ENCODE assay signal across 1 cellular context in genomic region chr5:72816297-72817075, GRCh38.
TF ChIP-seq lines count a peak whose summit lies in the region.

Gene TNPO1 (plus strand): TSS chr5:72816661. CDS start chr5:72816738, 77 bp downstream.

TF ChIP-seq in HepG2, 621 proteins besides CTCF, POLR2A, EP300 and RAD21 (continued from another document and continues in another):
- TF ChIP-seq, protein P1, sequence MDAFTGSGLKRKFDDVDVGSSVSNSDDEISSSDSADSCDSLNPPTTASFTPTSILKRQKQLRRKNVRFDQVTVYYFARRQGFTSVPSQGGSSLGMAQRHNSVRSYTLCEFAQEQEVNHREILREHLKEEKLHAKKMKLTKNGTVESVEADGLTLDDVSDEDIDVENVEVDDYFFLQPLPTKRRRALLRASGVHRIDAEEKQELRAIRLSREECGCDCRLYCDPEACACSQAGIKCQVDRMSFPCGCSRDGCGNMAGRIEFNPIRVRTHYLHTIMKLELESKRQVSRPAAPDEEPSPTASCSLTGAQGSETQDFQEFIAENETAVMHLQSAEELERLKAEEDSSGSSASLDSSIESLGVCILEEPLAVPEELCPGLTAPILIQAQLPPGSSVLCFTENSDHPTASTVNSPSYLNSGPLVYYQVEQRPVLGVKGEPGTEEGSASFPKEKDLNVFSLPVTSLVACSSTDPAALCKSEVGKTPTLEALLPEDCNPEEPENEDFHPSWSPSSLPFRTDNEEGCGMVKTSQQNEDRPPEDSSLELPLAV (CRISPR knock-in tag; conservative IDR thresholded peaks at IDR 0.05; ENCODE audit: low read depth) = no peak
- TF ChIP-seq ZNF737 (CRISPR knock-in tag; IDR thresholded peaks at IDR 0.05; ENCODE audit: borderline replicate concordance) (no peak), ZNF354B (CRISPR knock-in tag; IDR thresholded peaks at IDR 0.05) (no peak), CERS6 (CRISPR knock-in tag; IDR thresholded peaks at IDR 0.05) (no peak), ZNF121 (CRISPR knock-in tag; IDR thresholded peaks at IDR 0.05) (peak; percentile 83; the same call in 1 of the 2 replicates), ELF1 (CRISPR knock-in tag; IDR thresholded peaks at IDR 0.05) (no peak), ZNF746 (CRISPR knock-in tag; IDR thresholded peaks at IDR 0.05) (0 out of 2 replicates have a peak, but pooled peaks have one; percentile 15), ZNF841 (CRISPR knock-in tag; IDR thresholded peaks at IDR 0.05; ENCODE audit: borderline replicate concordance) (no peak), ZNF879 (CRISPR knock-in tag; IDR thresholded peaks at IDR 0.05) (0 out of 2 replicates have a peak, but pooled peaks have one; percentile 20), DMAP1 (CRISPR knock-in tag; IDR thresholded peaks at IDR 0.05) (no peak), FOSL2 (CRISPR knock-in tag; IDR thresholded peaks at IDR 0.05) (0 out of 2 replicates have a peak, but pooled peaks have one; percentile 0), TBX2 (CRISPR knock-in tag; IDR thresholded peaks at IDR 0.05; ENCODE audit: borderline replicate concordance) (peak; percentile 82; the same call in 1 of the 2 replicates), ZNF747 (CRISPR knock-in tag; IDR thresholded peaks at IDR 0.05; ENCODE audit: borderline replicate concordance) (peak; percentile 62; the same call in 1 of the 2 replicates), EHMT2 (IDR thresholded peaks at IDR 0.05; ENCODE audit: borderline replicate concordance, low read depth, low read length) (no peak), KDM5A (IDR thresholded peaks at IDR 0.05; ENCODE audit: borderline replicate concordance, low read length) (no peak), SNAPC4 (CRISPR knock-in tag; IDR thresholded peaks at IDR 0.05) (no peak), TBL1XR1 (IDR thresholded peaks at IDR 0.05; ENCODE audit: borderline replicate concordance, low read length, partially characterized antibody) (no peak), ZMYM3 (CRISPR knock-in tag; IDR thresholded peaks at IDR 0.05) (peak; percentile 47; the same call in 1 of the 2 replicates), ZXDC (CRISPR knock-in tag; IDR thresholded peaks at IDR 0.05) (peak; percentile 54; the same call in 1 of the 2 replicates), ZNF251 (CRISPR knock-in tag; IDR thresholded peaks at IDR 0.05) (no peak), RELA (CRISPR knock-in tag; IDR thresholded peaks at IDR 0.05) (no peak), ERF (CRISPR knock-in tag; IDR thresholded peaks at IDR 0.05) (no peak), GATAD1 (CRISPR knock-in tag; IDR thresholded peaks at IDR 0.05) (no peak), ZNF75D (CRISPR knock-in tag; IDR thresholded peaks at IDR 0.05; ENCODE audit: borderline replicate concordance) (no peak), NR2F2 (IDR thresholded peaks at IDR 0.05; ENCODE audit: borderline replicate concordance, low read depth) (no peak), ZNF562 (CRISPR knock-in tag; IDR thresholded peaks at IDR 0.05; ENCODE audit: borderline replicate concordance) (no peak), NFKBIZ (CRISPR knock-in tag; IDR thresholded peaks at IDR 0.05) (no peak), ATF7 (IDR thresholded peaks at IDR 0.05) (no peak), ATF7 (CRISPR knock-in tag; IDR thresholded peaks at IDR 0.05) (no peak), ZNF616 (CRISPR knock-in tag; IDR thresholded peaks at IDR 0.05; ENCODE audit: low read depth) (no peak), ZNF3 (CRISPR knock-in tag; IDR thresholded peaks at IDR 0.05) (no peak), ZNF766 (CRISPR knock-in tag; IDR thresholded peaks at IDR 0.05; ENCODE audit: borderline replicate concordance) (0 out of 2 replicates have a peak, but pooled peaks have one; percentile 33), PRDM4 (CRISPR knock-in tag; IDR thresholded peaks at IDR 0.05; ENCODE audit: borderline replicate concordance) (no peak), RBFOX2 (IDR thresholded peaks at IDR 0.05; ENCODE audit: low read depth, low read length) (peak; percentile 86), U2AF1 (optimal IDR thresholded peaks at IDR 0.05; ENCODE audit: low read depth, low read length) (no peak), ZNF83 (CRISPR knock-in tag; IDR thresholded peaks at IDR 0.05; ENCODE audit: borderline replicate concordance) (no peak), KLF12 (CRISPR knock-in tag; IDR thresholded peaks at IDR 0.05; ENCODE audit: borderline replicate concordance) (peak; percentile 56; the same call in 1 of the 2 replicates)
- TF ChIP-seq, protein P2, sequence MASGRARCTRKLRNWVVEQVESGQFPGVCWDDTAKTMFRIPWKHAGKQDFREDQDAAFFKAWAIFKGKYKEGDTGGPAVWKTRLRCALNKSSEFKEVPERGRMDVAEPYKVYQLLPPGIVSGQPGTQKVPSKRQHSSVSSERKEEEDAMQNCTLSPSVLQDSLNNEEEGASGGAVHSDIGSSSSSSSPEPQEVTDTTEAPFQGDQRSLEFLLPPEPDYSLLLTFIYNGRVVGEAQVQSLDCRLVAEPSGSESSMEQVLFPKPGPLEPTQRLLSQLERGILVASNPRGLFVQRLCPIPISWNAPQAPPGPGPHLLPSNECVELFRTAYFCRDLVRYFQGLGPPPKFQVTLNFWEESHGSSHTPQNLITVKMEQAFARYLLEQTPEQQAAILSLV (CRISPR knock-in tag; IDR thresholded peaks at IDR 0.05; ENCODE audit: borderline replicate concordance) = 0 out of 2 replicates have a peak, but pooled peaks have one; percentile 44
- TF ChIP-seq, protein P3, sequence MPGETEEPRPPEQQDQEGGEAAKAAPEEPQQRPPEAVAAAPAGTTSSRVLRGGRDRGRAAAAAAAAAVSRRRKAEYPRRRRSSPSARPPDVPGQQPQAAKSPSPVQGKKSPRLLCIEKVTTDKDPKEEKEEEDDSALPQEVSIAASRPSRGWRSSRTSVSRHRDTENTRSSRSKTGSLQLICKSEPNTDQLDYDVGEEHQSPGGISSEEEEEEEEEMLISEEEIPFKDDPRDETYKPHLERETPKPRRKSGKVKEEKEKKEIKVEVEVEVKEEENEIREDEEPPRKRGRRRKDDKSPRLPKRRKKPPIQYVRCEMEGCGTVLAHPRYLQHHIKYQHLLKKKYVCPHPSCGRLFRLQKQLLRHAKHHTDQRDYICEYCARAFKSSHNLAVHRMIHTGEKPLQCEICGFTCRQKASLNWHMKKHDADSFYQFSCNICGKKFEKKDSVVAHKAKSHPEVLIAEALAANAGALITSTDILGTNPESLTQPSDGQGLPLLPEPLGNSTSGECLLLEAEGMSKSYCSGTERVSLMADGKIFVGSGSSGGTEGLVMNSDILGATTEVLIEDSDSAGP (CRISPR knock-in tag; IDR thresholded peaks at IDR 0.05; ENCODE audit: borderline replicate concordance) = peak; percentile 86
- TF ChIP-seq, protein P4, sequence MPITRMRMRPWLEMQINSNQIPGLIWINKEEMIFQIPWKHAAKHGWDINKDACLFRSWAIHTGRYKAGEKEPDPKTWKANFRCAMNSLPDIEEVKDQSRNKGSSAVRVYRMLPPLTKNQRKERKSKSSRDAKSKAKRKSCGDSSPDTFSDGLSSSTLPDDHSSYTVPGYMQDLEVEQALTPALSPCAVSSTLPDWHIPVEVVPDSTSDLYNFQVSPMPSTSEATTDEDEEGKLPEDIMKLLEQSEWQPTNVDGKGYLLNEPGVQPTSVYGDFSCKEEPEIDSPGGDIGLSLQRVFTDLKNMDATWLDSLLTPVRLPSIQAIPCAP (CRISPR knock-in tag; IDR thresholded peaks at IDR 0.05; ENCODE audit: low read depth) = no peak
- TF ChIP-seq, protein P5, sequence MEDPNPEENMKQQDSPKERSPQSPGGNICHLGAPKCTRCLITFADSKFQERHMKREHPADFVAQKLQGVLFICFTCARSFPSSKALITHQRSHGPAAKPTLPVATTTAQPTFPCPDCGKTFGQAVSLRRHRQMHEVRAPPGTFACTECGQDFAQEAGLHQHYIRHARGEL (CRISPR knock-in tag; IDR thresholded peaks at IDR 0.05) = no peak
- TF ChIP-seq, protein P6, sequence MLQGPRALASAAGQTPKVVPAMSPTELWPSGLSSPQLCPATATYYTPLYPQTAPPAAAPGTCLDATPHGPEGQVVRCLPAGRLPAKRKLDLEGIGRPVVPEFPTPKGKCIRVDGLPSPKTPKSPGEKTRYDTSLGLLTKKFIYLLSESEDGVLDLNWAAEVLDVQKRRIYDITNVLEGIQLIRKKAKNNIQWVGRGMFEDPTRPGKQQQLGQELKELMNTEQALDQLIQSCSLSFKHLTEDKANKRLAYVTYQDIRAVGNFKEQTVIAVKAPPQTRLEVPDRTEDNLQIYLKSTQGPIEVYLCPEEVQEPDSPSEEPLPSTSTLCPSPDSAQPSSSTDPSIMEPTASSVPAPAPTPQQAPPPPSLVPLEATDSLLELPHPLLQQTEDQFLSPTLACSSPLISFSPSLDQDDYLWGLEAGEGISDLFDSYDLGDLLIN (CRISPR knock-in tag; IDR thresholded peaks at IDR 0.05; ENCODE audit: borderline replicate concordance) = no peak
